Comparison of ENCODE assay signal across 16 cellular contexts in genomic region chr11:105447936-105448702, GRCh38.
DNase-seq lines count a peak whose midpoint lies in the region; ATAC-seq and TF ChIP-seq lines count a peak whose summit lies in the region.
"Had no signal": no experiment of that assay in that cellular context is flagged by ENCODE, and none has a peak within 500 bp of the region (broad histone marks: within the 10 kb centered on the region; RNA-seq: fewer than 3 reads in every experiment).

No MANE protein-coding gene starts in this region.

- intact Hi-C loops in Panc1 (cut with micrococcal nuclease; ENCODE audit: unreplicated experiment) (no loop called here), spleen (cut with DNase I; ENCODE audit: low total_unique reads) (no loop called here)

- no peaks in the 10 kb centered on the region for H3K27me3 Mint-ChIP-seq in activated T-cell treated with anti-CD3 and anti-CD28 coated beads, Interleukin-2, amount 50 U/mL, for 24 hours
- H3K27me3 Mint-ChIP-seq: B cell; CD4-positive, alpha-beta T cell had no signal

- no peak overlapping the region for H3K27ac Mint-ChIP-seq in activated T-cell treated with anti-CD3 and anti-CD28 coated beads, Interleukin-2, amount 50 U/mL, for 24 hours
- H3K27ac Mint-ChIP-seq: B cell; CD4-positive, alpha-beta T cell had no signal

- peaks cover 8% of the 10 kb centered on the region for H3K9me3 Mint-ChIP-seq in activated T-cell treated with anti-CD3 and anti-CD28 coated beads, Interleukin-2, amount 50 U/mL, for 24 hours

- in situ Hi-C loops in Panc1 (cut with HindIII; ENCODE audit: low pct_unique_long_range_greater_than_20kb, low sequenced_read_pairs), result no loop called here

- no peak overlapping the region for H3K4me3 ChIP-seq in Panc1 (ENCODE audit: low read depth in 2 of 2, low read length in 2 of 2)
- H3K4me3 ChIP-seq in spleen, result no peak overlapping the region
- H3K4me3 ChIP-seq: GM12878, GM23248 had no signal

- H3K27me3 ChIP-seq in Panc1 (ENCODE audit: control insufficient read depth, insufficient read depth, low read length) (no peaks in the 10 kb centered on the region), spleen (replicated peaks in 1 of 7) (no peaks in the 10 kb centered on the region)

- H3K27ac ChIP-seq in Panc1 (ENCODE audit: low read length) (no peak overlapping the region), spleen (no peak overlapping the region)
- H3K27ac ChIP-seq: GM23248 had no signal

- H3K4me3 Mint-ChIP-seq in activated T-cell treated with anti-CD3 and anti-CD28 coated beads, Interleukin-2, amount 50 U/mL, for 24 hours, result no peak overlapping the region
- H3K4me3 Mint-ChIP-seq: B cell; CD4-positive, alpha-beta T cell had no signal

- peaks cover 8% of the 10 kb centered on the region for H3K4me1 Mint-ChIP-seq in activated T-cell treated with anti-CD3 and anti-CD28 coated beads, Interleukin-2, amount 50 U/mL, for 24 hours (ENCODE audit: low read depth)
- H3K4me1 Mint-ChIP-seq: B cell had no signal

- peak; percentile 48; the same call in 1 of the 2 replicates for ATAC-seq in Panc1
- ATAC-seq in GM18861 (IDR thresholded peaks at IDR 0.05; ENCODE audit: unreplicated experiment), result no peak
- no peak for ATAC-seq in GM19351 (IDR thresholded peaks at IDR 0.05; ENCODE audit: unreplicated experiment)
- ATAC-seq: GM12878 had no signal

- CTCF ChIA-PET in Panc1 (lab: Charles Lee), result no interaction called here

- POLR2A ChIA-PET in Panc1 (lab: Charles Lee), result no interaction called here

- no peak for TF ChIP-seq POLR2A in spleen (IDR thresholded peaks at IDR 0.05)

- no peaks in the 10 kb centered on the region for H3K4me1 ChIP-seq in Panc1 (ENCODE audit: control insufficient read depth, insufficient read depth, low read length)
- H3K4me1 ChIP-seq in spleen, result no peaks in the 10 kb centered on the region

- H3K36me3 ChIP-seq in Panc1 (ENCODE audit: control insufficient read depth, insufficient read depth, low read length), result no peaks in the 10 kb centered on the region
- no peaks in the 10 kb centered on the region for H3K36me3 ChIP-seq in spleen

- peak; percentile 38 to 41 for DNase-seq in activated T-cell treated with anti-CD3 and anti-CD28 coated beads, Interleukin-2, amount 50 U/mL, for 48 hours
- no peak for DNase-seq in activated T-cell treated with anti-CD3 and anti-CD28 coated beads, Interleukin-2, amount 50 U/mL, for 24 hours
- DNase-seq in NCI-H2227 (lab: John Stamatoyannopoulos, UW; ENCODE audit: unreplicated experiment) (peak; percentile 13), Panc1 (ENCODE audit: low read depth, low spot score) (no peak), spleen (peak; percentile 14)
- DNase-seq: CD4-positive, alpha-beta T cell; DMS79; GM23248; Karpas-422; NCI-H1105 treated with DMSO at 0.1 percent for 48 hours; NCI-H187; OCI-M1 had no signal

- H3K36me3 Mint-ChIP-seq in activated T-cell treated with anti-CD3 and anti-CD28 coated beads, Interleukin-2, amount 50 U/mL, for 24 hours (ENCODE audit: low read depth), result no peaks in the 10 kb centered on the region

- no TSS peak for BruUV-seq in Panc1 (replicated peaks; lab: Mats Ljungman, UMichigan)

- TF ChIP-seq CTCF in Panc1 (IDR thresholded peaks at IDR 0.05), result no peak
- no peak for TF ChIP-seq CTCF in spleen (IDR thresholded peaks at IDR 0.05 in 8 of 11, conservative IDR thresholded peaks at IDR 0.05 in 3 of 11)

- H3K9me3 ChIP-seq in Panc1 (ENCODE audit: control insufficient read depth, insufficient read depth, low read depth, low read length), result peaks cover 26% of the 10 kb centered on the region
- H3K9me3 ChIP-seq in spleen, result peaks cover 0 to 32% (median 23%) of the 10 kb centered on the region in 8 donors

- 75 to 100% (median 91%) methylated on average over 1 of the region's 1 CpG for WGBS in spleen, 5 donors

Comparison
In these comparisons a context has a peak if more than half of its experiments do, and no peak if none do; other contexts are left out.
1. DNase-seq: peak in activated T-cell treated with anti-CD3 and anti-CD28 coated beads, Interleukin-2, amount 50 U/mL, for 48 hours (2 of 2), NCI-H2227 (single experiment) and spleen (single experiment); none in activated T-cell treated with anti-CD3 and anti-CD28 coated beads, Interleukin-2, amount 50 U/mL, for 24 hours (single experiment) and Panc1 (single experiment).